ENCODE assay signal across 1 cellular context in genomic region chrX:148310402-148311200, GRCh38.
TF ChIP-seq lines count a peak whose summit lies in the region.

No MANE protein-coding gene starts in this region.

TF ChIP-seq in SK-N-SH treated with all-trans-retinoic acid at 6 μM for 48 hours, 23 proteins besides CTCF, POLR2A, EP300 and RAD21 (continued from another document):
- TF ChIP-seq TSHZ2 (CRISPR knock-in tag; IDR thresholded peaks at IDR 0.05), result no peak
- no peak for TF ChIP-seq ZFP3 (CRISPR knock-in tag; IDR thresholded peaks at IDR 0.05)
- no peak for TF ChIP-seq ZC3H10 (CRISPR knock-in tag; IDR thresholded peaks at IDR 0.05)
